In genomic region chr12:112122823-112123690, GRCh38 we compare ENCODE assay signal across 12 cellular contexts. TPM values are rescaled to one million over a fixed set of nuclear protein-coding genes. Genes with fewer than 3 reads are reported as not detected.
DNase-seq lines count a peak whose midpoint lies in the region; ATAC-seq and TF ChIP-seq lines count a peak whose summit lies in the region.
"Had no signal": no experiment of that assay in that cellular context is flagged by ENCODE, and none has a peak within 500 bp of the region (broad histone marks: within the 10 kb centered on the region; RNA-seq: fewer than 3 reads in every experiment).

No MANE protein-coding gene starts in this region.

- H3K36me3 Mint-ChIP-seq in immature natural killer cell, result no peaks in the 10 kb centered on the region

- peak; percentile 33 for DNase-seq in DMS 273 treated with DMSO at 0.1 percent for 48 hours (lab: John Stamatoyannopoulos, UW)
- DNase-seq in NCI-H526 (lab: John Stamatoyannopoulos, UW), result peak; percentile 61 to 68
- peak; percentile 76 for DNase-seq in osteoblast (ENCODE audit: insufficient read length, low spot score, missing footprints)
- no peak for DNase-seq in foreskin melanocyte
- no peak for DNase-seq in immature natural killer cell
- DNase-seq: foreskin keratinocyte, NCI-H1092 treated with DMSO at 0.1 percent for 48 hours, nephron progenitor cell had no signal

- no peak overlapping the region for H3K4me3 Mint-ChIP-seq in immature natural killer cell
- H3K4me3 Mint-ChIP-seq: nephron progenitor cell; T-helper 1 cell treated with Interleukin-12 subunit alpha and Interleukin-12 subunit beta and Interleukin-4 antibody, amounts not matched to agents 30 μg/mL and 1 μg/mL, for 36 hours had no signal

- peak overlapping the region; percentile 64 for H3K4me2 ChIP-seq in osteoblast (ENCODE audit: insufficient read depth, low read length)

- H3K27me3 ChIP-seq in esophagus (ENCODE audit: control insufficient read depth in 1 of 2, insufficient read depth in 2 of 2, low read length in 2 of 2) (no peaks in the 10 kb centered on the region), osteoblast (ENCODE audit: insufficient read depth, low read length) (no peaks in the 10 kb centered on the region)
- H3K27me3 ChIP-seq: foreskin keratinocyte had no signal

- H2AFZ ChIP-seq in osteoblast (ENCODE audit: low read length), result peak overlapping the region; percentile 54

- no peak overlapping the region for H3K4me3 ChIP-seq in esophagus (ENCODE audit: low read depth in 1 of 2, low read length in 2 of 2)
- H3K4me3 ChIP-seq in osteoblast (ENCODE audit: insufficient read depth, low read length), result no peak overlapping the region

- H3K27ac ChIP-seq in esophagus (ENCODE audit: low read depth in 2 of 2, low read length in 1 of 2), result peak overlapping the region; percentile 70 to 71
- peak overlapping the region; percentile 36 for H3K27ac ChIP-seq in osteoblast (ENCODE audit: low read depth, low read length)
- H3K27ac ChIP-seq: foreskin keratinocyte had no signal

- no peak for ATAC-seq in HG02884 (IDR thresholded peaks at IDR 0.05; ENCODE audit: unreplicated experiment)
- ATAC-seq in HG03025 (IDR thresholded peaks at IDR 0.05; ENCODE audit: low FRiP score, unreplicated experiment), result no peak
- ATAC-seq: foreskin keratinocyte had no signal

- H3K9me3 ChIP-seq in esophagus (ENCODE audit: control insufficient read depth in 2 of 2, insufficient read depth in 1 of 2, low read depth in 1 of 2, low read length in 1 of 2) (no peaks in the 10 kb centered on the region), osteoblast (ENCODE audit: low read depth, low read length) (no peaks in the 10 kb centered on the region)

- TF ChIP-seq CTCF in osteoblast (IDR thresholded peaks at IDR 0.05; ENCODE audit: extremely low read depth, low read depth, low read length), result no peak

- H3K4me1 Mint-ChIP-seq in immature natural killer cell, result peaks cover 20 to 23% of the 10 kb centered on the region in 2 donors

- peaks cover 2 to 7% (median 6%) of the 10 kb centered on the region in 3 donors for H3K27me3 Mint-ChIP-seq in immature natural killer cell (ENCODE audit: low read depth in 3 of 3)

- peaks cover 27% of the 10 kb centered on the region for H3K79me2 ChIP-seq in osteoblast (ENCODE audit: insufficient read depth, low read length)

- H3K4me1 ChIP-seq in esophagus (ENCODE audit: control insufficient read depth in 2 of 2, insufficient read depth in 2 of 2, low read length in 1 of 2) (peaks cover 0 to 15% of the 10 kb centered on the region in 2 donors), osteoblast (ENCODE audit: insufficient read depth, low read length) (peaks cover 42% of the 10 kb centered on the region)

- WGBS in esophagus, 2 donors, result 46 to 51% methylated on average over 12 of the region's 12 CpGs

- H3K9me3 Mint-ChIP-seq in immature natural killer cell, result no peaks in the 10 kb centered on the region
- H3K9me3 Mint-ChIP-seq: nephron progenitor cell; T-helper 1 cell treated with Interleukin-12 subunit alpha and Interleukin-12 subunit beta and Interleukin-4 antibody, amounts not matched to agents 30 μg/mL and 1 μg/mL, for 36 hours had no signal

- no peak overlapping the region for H3K27ac Mint-ChIP-seq in immature natural killer cell
- H3K27ac Mint-ChIP-seq: nephron progenitor cell; T-helper 1 cell treated with Interleukin-12 subunit alpha and Interleukin-12 subunit beta and Interleukin-4 antibody, amounts not matched to agents 30 μg/mL and 1 μg/mL, for 36 hours had no signal

- H3K36me3 ChIP-seq in esophagus (ENCODE audit: control insufficient read depth in 2 of 2, insufficient read depth in 2 of 2, low read length in 1 of 2) (no peaks in the 10 kb centered on the region), osteoblast (ENCODE audit: insufficient read depth, low read length) (no peaks in the 10 kb centered on the region)

- H4K20me1 ChIP-seq in osteoblast (ENCODE audit: insufficient read depth, low read length), result peaks cover 6% of the 10 kb centered on the region

RNA-seq across cellular contexts. Expression of gene TRAFD1, which starts 2.3 kb away (rescaled TPM):
- polyA plus RNA-seq in esophagus (10 to 100 TPM; 10.8 to 24.9 TPM), immature natural killer cell (10 to 100 TPM; 46.2 to 84.6 (median 79.5) TPM)
- 39.8 and 40.5 TPM in 2 replicates for total RNA-seq in osteoblast

RNA-seq across cellular contexts. Expression of gene NAA25, which starts 14.5 kb away (rescaled TPM):
- 1 to 10 TPM; 6.1 to 8.1 TPM for polyA plus RNA-seq in esophagus
- 20.0 and 20.6 TPM in 2 replicates for total RNA-seq in osteoblast
- 10 to 100 TPM in 1 of 3 donors, 1 to 10 TPM in 2; 3.9 to 20.3 (median 9.4) TPM for polyA plus RNA-seq in immature natural killer cell

Comparison
In these comparisons a context has a peak if more than half of its experiments do, and no peak if none do; other contexts are left out.
1. DNase-seq: peak in DMS 273 treated with DMSO at 0.1 percent for 48 hours (single experiment), NCI-H526 (2 of 2) and osteoblast (single experiment); none in foreskin melanocyte (single experiment) and immature natural killer cell (0 of 3).